In genomic region chr18:76357174-76357573, GRCh38 we compare ENCODE assay signal across 18 cellular contexts.
DNase-seq lines count a peak whose midpoint lies in the region; ATAC-seq and TF ChIP-seq lines count a peak whose summit lies in the region.
"Had no signal": no experiment of that assay in that cellular context is flagged by ENCODE, and none has a peak within 500 bp of the region (broad histone marks: within the 10 kb centered on the region; RNA-seq: fewer than 3 reads in every experiment).

No MANE protein-coding gene starts in this region.

- H3K4me3 Mint-ChIP-seq in activated CD8-positive, alpha-beta T cell treated with anti-CD3 and anti-CD28 coated beads, Interleukin-2, amount 10 ng/mL, durations not matched to agents 7 days and 5 days = no peak overlapping the region
- H3K4me3 Mint-ChIP-seq in activated CD8-positive, alpha-beta T cell treated with anti-CD3 and anti-CD28 coated beads for 36 hours = no peak overlapping the region
- H3K4me3 Mint-ChIP-seq in nephron progenitor cell = no peak overlapping the region
- H3K4me3 Mint-ChIP-seq: CD14-positive monocyte; CD4-positive, alpha-beta memory T cell; H9 had no signal

- POLR2A ChIA-PET in activated CD8-positive, alpha-beta T cell treated with anti-CD3 and anti-CD28 coated beads, Interleukin-2, amount 10 ng/mL, durations not matched to agents 7 days and 5 days (lab: Charles Lee) = no interaction called here
- POLR2A ChIA-PET in activated CD8-positive, alpha-beta T cell treated with anti-CD3 and anti-CD28 coated beads for 36 hours (lab: Charles Lee) = no interaction called here

- H3K27me3 Mint-ChIP-seq in activated CD8-positive, alpha-beta T cell treated with anti-CD3 and anti-CD28 coated beads, Interleukin-2, amount 10 ng/mL, durations not matched to agents 7 days and 5 days (ENCODE audit: low read depth) = no peaks in the 10 kb centered on the region
- no peaks in the 10 kb centered on the region for H3K27me3 Mint-ChIP-seq in activated CD8-positive, alpha-beta T cell treated with anti-CD3 and anti-CD28 coated beads for 36 hours
- peaks cover 3% of the 10 kb centered on the region for H3K27me3 Mint-ChIP-seq in nephron progenitor cell (ENCODE audit: low read depth, poor library complexity)

- H3K4me3 ChIP-seq in LNCaP clone FGC (ENCODE audit: low read depth, low read length) = no peak overlapping the region
- H3K4me3 ChIP-seq in uterus = no peak overlapping the region
- H3K4me3 ChIP-seq in stomach = no peak overlapping the region
- H3K4me3 ChIP-seq in BE2C (ENCODE audit: low read depth, low read length) = no peak overlapping the region
- H3K4me3 ChIP-seq: A549, BLaER1 had no signal

- no peak overlapping the region for H3K27ac Mint-ChIP-seq in activated CD8-positive, alpha-beta T cell treated with anti-CD3 and anti-CD28 coated beads, Interleukin-2, amount 10 ng/mL, durations not matched to agents 7 days and 5 days
- H3K27ac Mint-ChIP-seq in activated CD8-positive, alpha-beta T cell treated with anti-CD3 and anti-CD28 coated beads for 36 hours = no peak overlapping the region
- peak overlapping the region; percentile 29 for H3K27ac Mint-ChIP-seq in nephron progenitor cell
- H3K27ac Mint-ChIP-seq: H9 had no signal

- no peaks in the 10 kb centered on the region for H3K4me1 Mint-ChIP-seq in activated CD8-positive, alpha-beta T cell treated with anti-CD3 and anti-CD28 coated beads, Interleukin-2, amount 10 ng/mL, durations not matched to agents 7 days and 5 days (ENCODE audit: low read depth)
- no peaks in the 10 kb centered on the region for H3K4me1 Mint-ChIP-seq in activated CD8-positive, alpha-beta T cell treated with anti-CD3 and anti-CD28 coated beads for 36 hours (ENCODE audit: low read depth)
- H3K4me1 Mint-ChIP-seq in nephron progenitor cell = peaks cover 17% of the 10 kb centered on the region
- H3K4me1 Mint-ChIP-seq: CD14-positive monocyte; CD4-positive, alpha-beta memory T cell had no signal

- CTCF ChIA-PET in activated CD8-positive, alpha-beta T cell treated with anti-CD3 and anti-CD28 coated beads, Interleukin-2, amount 10 ng/mL, durations not matched to agents 7 days and 5 days (lab: Charles Lee) = no interaction called here
- CTCF ChIA-PET in activated CD8-positive, alpha-beta T cell treated with anti-CD3 and anti-CD28 coated beads for 36 hours (lab: Charles Lee) = interaction anchor here (0.8 kb wide), 1 partner anchor 41 kb away, joined by 3 read pairs; no protein-coding TSS in a partner anchor

- 86 to 93% (median 92%) methylated on average over 26 of the region's 26 CpGs for WGBS in stomach, 5 donors

- intact Hi-C loops in activated CD8-positive, alpha-beta T cell treated with anti-CD3 and anti-CD28 coated beads for 36 hours (cut with micrococcal nuclease) = no loop called here
- intact Hi-C loops in uterus (cut with DNase I; ENCODE audit: low total_unique reads) (no loop called here), stomach (cut with DNase I; ENCODE audit: low total_unique reads) (no loop called here)

- H3K4me1 ChIP-seq in uterus (peaks cover 0 to 6% of the 10 kb centered on the region in 2 donors), stomach (peaks cover 0 to 6% (median 5%) of the 10 kb centered on the region in 4 donors), BE2C (no peaks in the 10 kb centered on the region)
- H3K4me1 ChIP-seq: A549 had no signal

- H3K36me3 ChIP-seq in uterus (peaks cover 0 to 3% of the 10 kb centered on the region in 2 donors), stomach (peaks cover 0 to 58% (median 54%) of the 10 kb centered on the region in 4 donors), BE2C (no peaks in the 10 kb centered on the region)

- TF ChIP-seq EP300 in stomach (IDR thresholded peaks at IDR 0.05) = no peak

- peak; percentile 15 for DNase-seq in activated CD8-positive, alpha-beta T cell treated with anti-CD3 and anti-CD28 coated beads, Interleukin-2, amount 10 ng/mL, durations not matched to agents 7 days and 5 days
- DNase-seq in activated CD8-positive, alpha-beta T cell treated with anti-CD3 and anti-CD28 coated beads for 36 hours = no peak
- no peak for DNase-seq in LNCaP clone FGC (ENCODE audit: low read depth)
- no peak for DNase-seq in nephron progenitor cell
- no peak for DNase-seq in uterus
- DNase-seq in stomach = no peak
- DNase-seq in BE2C = no peak
- DNase-seq: AML-193; Calu3; CD4-positive, alpha-beta memory T cell; DMS79 treated with DMSO at 0.1 percent for 48 hours; GF-D8; GOT3; H9 had no signal

- no peak for ATAC-seq in activated CD8-positive, alpha-beta T cell treated with anti-CD3 and anti-CD28 coated beads, Interleukin-2, amount 10 ng/mL, durations not matched to agents 7 days and 5 days
- no peak for ATAC-seq in activated CD8-positive, alpha-beta T cell treated with anti-CD3 and anti-CD28 coated beads for 36 hours
- ATAC-seq: A549 had no signal

- H3K9me3 ChIP-seq in uterus (no peaks in the 10 kb centered on the region), stomach (no peaks in the 10 kb centered on the region), BE2C (no peaks in the 10 kb centered on the region)
- H3K9me3 ChIP-seq: A549 had no signal

- TF ChIP-seq CTCF in activated CD8-positive, alpha-beta T cell treated with anti-CD3 and anti-CD28 coated beads for 36 hours (IDR thresholded peaks at IDR 0.05) = no peak
- TF ChIP-seq CTCF in LNCaP clone FGC (IDR thresholded peaks at IDR 0.05; ENCODE audit: control insufficient read depth, extremely low read depth, insufficient read depth) = peak; percentile 36
- no peak for TF ChIP-seq CTCF in nephron progenitor cell (IDR thresholded peaks at IDR 0.05)
- no peak for TF ChIP-seq CTCF in uterus (IDR thresholded peaks at IDR 0.05)
- no peak for TF ChIP-seq CTCF in stomach (IDR thresholded peaks at IDR 0.05)
- TF ChIP-seq CTCF in BE2C (IDR thresholded peaks at IDR 0.05; ENCODE audit: low read depth, low read length) = no peak

- H3K9me3 Mint-ChIP-seq in activated CD8-positive, alpha-beta T cell treated with anti-CD3 and anti-CD28 coated beads, Interleukin-2, amount 10 ng/mL, durations not matched to agents 7 days and 5 days (ENCODE audit: insufficient read depth) = no peaks in the 10 kb centered on the region
- peaks cover 13% of the 10 kb centered on the region for H3K9me3 Mint-ChIP-seq in activated CD8-positive, alpha-beta T cell treated with anti-CD3 and anti-CD28 coated beads for 36 hours
- peaks cover 30% of the 10 kb centered on the region for H3K9me3 Mint-ChIP-seq in nephron progenitor cell

- peak overlapping the region; percentile 22 to 70 for H3K27ac ChIP-seq in uterus
- H3K27ac ChIP-seq in stomach = no peak overlapping the region
- H3K27ac ChIP-seq: 22Rv1, A549, BLaER1 had no signal

- TF ChIP-seq POLR2A in uterus (IDR thresholded peaks at IDR 0.05) = no peak
- TF ChIP-seq POLR2A in stomach (IDR thresholded peaks at IDR 0.05) = no peak

- H3K36me3 Mint-ChIP-seq in activated CD8-positive, alpha-beta T cell treated with anti-CD3 and anti-CD28 coated beads, Interleukin-2, amount 10 ng/mL, durations not matched to agents 7 days and 5 days (ENCODE audit: low read depth) = no peaks in the 10 kb centered on the region
- H3K36me3 Mint-ChIP-seq in activated CD8-positive, alpha-beta T cell treated with anti-CD3 and anti-CD28 coated beads for 36 hours (ENCODE audit: low read depth) = no peaks in the 10 kb centered on the region
- H3K36me3 Mint-ChIP-seq in nephron progenitor cell (ENCODE audit: low read depth) = peaks cover 97% of the 10 kb centered on the region

- H3K27me3 ChIP-seq in uterus (no peaks in the 10 kb centered on the region), stomach (no peaks in the 10 kb centered on the region), BE2C (no peaks in the 10 kb centered on the region)
- H3K27me3 ChIP-seq: BLaER1 had no signal

Comparison
In these comparisons a context has a peak if more than half of its experiments do, and no peak if none do; other contexts are left out.
1. H3K27ac ChIP-seq: peak in uterus (2 of 2); none in stomach (0 of 5).